1 cellular context compared by ENCODE assay signal in genomic region chr12:22624908-22625646, GRCh38.
TF ChIP-seq lines count a peak whose summit lies in the region.

Gene ETNK1 (plus strand): TSS chr12:22625171. CDS start chr12:22625431, 260 bp downstream.

TF ChIP-seq in HepG2, 621 proteins besides CTCF, POLR2A, EP300 and RAD21 (continued from another document and continues in another):
- no peak for TF ChIP-seq SRF (IDR thresholded peaks at IDR 0.05; ENCODE audit: low read depth, low read length)
- peak; percentile 84; the same call in 1 of the 2 replicates for TF ChIP-seq ZNF225 (CRISPR knock-in tag; IDR thresholded peaks at IDR 0.05)
- TF ChIP-seq HOXA3 (CRISPR knock-in tag; IDR thresholded peaks at IDR 0.05), result peak; percentile 90
- peak; percentile 84 for TF ChIP-seq UBTF (CRISPR knock-in tag; IDR thresholded peaks at IDR 0.05)
- TF ChIP-seq ZNF614 (CRISPR knock-in tag; IDR thresholded peaks at IDR 0.05; ENCODE audit: borderline replicate concordance), result peak; percentile 84
- peak; percentile 73 for TF ChIP-seq ATF1 (CRISPR knock-in tag; IDR thresholded peaks at IDR 0.05)
- 0 out of 2 replicates have a peak, but pooled peaks have one; percentile 4 for TF ChIP-seq HHEX (CRISPR knock-in tag; IDR thresholded peaks at IDR 0.05)
- TF ChIP-seq MAX (IDR thresholded peaks at IDR 0.05), result peak; percentile 64
- TF ChIP-seq CBX5 (CRISPR knock-in tag; IDR thresholded peaks at IDR 0.05; ENCODE audit: borderline replicate concordance), result no peak; the same call in 1 of the 2 replicates
- TF ChIP-seq NCOR1 (IDR thresholded peaks at IDR 0.05; ENCODE audit: borderline replicate concordance, low read length), result no peak; the same call in 1 of the 2 replicates
- TF ChIP-seq ZNF710 (CRISPR knock-in tag; IDR thresholded peaks at IDR 0.05; ENCODE audit: borderline replicate concordance), result peak; percentile 69; the same call in 1 of the 2 replicates
- 0 out of 2 replicates have a peak, but pooled peaks have one; percentile 41 for TF ChIP-seq PLSCR1 (CRISPR knock-in tag; IDR thresholded peaks at IDR 0.05; ENCODE audit: borderline replicate concordance)
- TF ChIP-seq SOX6 (IDR thresholded peaks at IDR 0.05), result no peak
- TF ChIP-seq SOX6 (CRISPR knock-in tag; IDR thresholded peaks at IDR 0.05), result peak; percentile 70; the same call in 1 of the 2 replicates
- peak; percentile 52; the same call in 1 of the 2 replicates for TF ChIP-seq TFAP4 (IDR thresholded peaks at IDR 0.05; ENCODE audit: borderline replicate concordance, low read depth)
- peak; percentile 92; the same call in 1 of the 2 replicates for TF ChIP-seq ZNF30 (CRISPR knock-in tag; IDR thresholded peaks at IDR 0.05)
- TF ChIP-seq GMEB2 (CRISPR knock-in tag; IDR thresholded peaks at IDR 0.05; ENCODE audit: low read depth), result peak; percentile 80
- TF ChIP-seq ZNF776 (CRISPR knock-in tag; IDR thresholded peaks at IDR 0.05), result peak; percentile 90
- TF ChIP-seq ATF7-NPFF (CRISPR knock-in tag; IDR thresholded peaks at IDR 0.05; ENCODE audit: low read depth), result 0 out of 2 replicates have a peak, but pooled peaks have one; percentile 48
- no peak for TF ChIP-seq RFX3 (CRISPR knock-in tag; IDR thresholded peaks at IDR 0.05)
- peak; percentile 71 for TF ChIP-seq THAP11 (CRISPR knock-in tag; IDR thresholded peaks at IDR 0.05)
- TF ChIP-seq ZMYM2 (CRISPR knock-in tag; IDR thresholded peaks at IDR 0.05), result no peak
- TF ChIP-seq ZNF136 (CRISPR knock-in tag; IDR thresholded peaks at IDR 0.05; ENCODE audit: low read depth), result 0 out of 2 replicates have a peak, but pooled peaks have one; percentile 20
- TF ChIP-seq ELF1 (CRISPR knock-in tag; IDR thresholded peaks at IDR 0.05), result no peak
- TF ChIP-seq HOMEZ (CRISPR knock-in tag; IDR thresholded peaks at IDR 0.05; ENCODE audit: low read depth), result no peak
- peak; percentile 92; the same call in 1 of the 2 replicates for TF ChIP-seq PAX8 (CRISPR knock-in tag; IDR thresholded peaks at IDR 0.05; ENCODE audit: borderline replicate concordance)
- peak; percentile 71; the same call in 1 of the 2 replicates for TF ChIP-seq ATF5 (CRISPR knock-in tag; IDR thresholded peaks at IDR 0.05; ENCODE audit: low read depth)
- TF ChIP-seq ASH2L (IDR thresholded peaks at IDR 0.05; ENCODE audit: insufficient read length, low read depth, low read length), result peak; percentile 91
- peak; percentile 72 for TF ChIP-seq HNRNPLL (IDR thresholded peaks at IDR 0.05; ENCODE audit: low read depth, low read length, poor library complexity, severe bottlenecking)
- peak; percentile 98 for TF ChIP-seq TAF1 (CRISPR knock-in tag; IDR thresholded peaks at IDR 0.05)
- peak; percentile 89 for TF ChIP-seq ZNF501 (CRISPR knock-in tag; IDR thresholded peaks at IDR 0.05)
- TF ChIP-seq ZBTB7A (CRISPR knock-in tag; IDR thresholded peaks at IDR 0.05), result peak; percentile 15; the same call in 1 of the 2 replicates
- peak; percentile 84; the same call in 1 of the 2 replicates for TF ChIP-seq BORCS8-MEF2B (CRISPR knock-in tag; IDR thresholded peaks at IDR 0.05)
- no peak; the same call in 1 of the 2 replicates for TF ChIP-seq TCF7 (IDR thresholded peaks at IDR 0.05; ENCODE audit: low read depth)
- peak; percentile 64; the same call in 1 of the 2 replicates for TF ChIP-seq ZNF740 (CRISPR knock-in tag; IDR thresholded peaks at IDR 0.05)
- no peak for TF ChIP-seq SYNCRIP (IDR thresholded peaks at IDR 0.05; ENCODE audit: insufficient read depth, low read depth, low read length)
- TF ChIP-seq ZNF512 (CRISPR knock-in tag; IDR thresholded peaks at IDR 0.05), result no peak
- peak; percentile 63; the same call in 1 of the 2 replicates for TF ChIP-seq ETV6 (CRISPR knock-in tag; conservative IDR thresholded peaks at IDR 0.05)
- TF ChIP-seq TFE3 (CRISPR knock-in tag; IDR thresholded peaks at IDR 0.05), result 0 out of 2 replicates have a peak, but pooled peaks have one; percentile 51
- 0 out of 2 replicates have a peak, but pooled peaks have one; percentile 28 for TF ChIP-seq CBFB (CRISPR knock-in tag; IDR thresholded peaks at IDR 0.05)
- TF ChIP-seq KAT7 (CRISPR knock-in tag; IDR thresholded peaks at IDR 0.05; ENCODE audit: borderline replicate concordance), result peak; percentile 96
- TF ChIP-seq BCL6 (CRISPR knock-in tag; IDR thresholded peaks at IDR 0.05), result peak; percentile 77
- TF ChIP-seq ZBTB37 (CRISPR knock-in tag; IDR thresholded peaks at IDR 0.05), result no peak
- peak; percentile 39; the same call in 1 of the 2 replicates for TF ChIP-seq ZNF746 (CRISPR knock-in tag; IDR thresholded peaks at IDR 0.05)
- peak; percentile 67 for TF ChIP-seq CEBPG (CRISPR knock-in tag; IDR thresholded peaks at IDR 0.05)
- TF ChIP-seq GZF1 (CRISPR knock-in tag; IDR thresholded peaks at IDR 0.05), result peak; percentile 78; the same call in 1 of the 2 replicates
- TF ChIP-seq SKI (IDR thresholded peaks at IDR 0.05; ENCODE audit: partially characterized antibody), result peak; percentile 63
- TF ChIP-seq IRF9 (CRISPR knock-in tag; IDR thresholded peaks at IDR 0.05; ENCODE audit: borderline replicate concordance), result peak; percentile 92
- no peak for TF ChIP-seq RARG (CRISPR knock-in tag; IDR thresholded peaks at IDR 0.05; ENCODE audit: low read depth)
